Comparison of ENCODE assay signal across 8 cellular contexts in genomic region chr14:82855912-82856381, GRCh38.
A peak's percentile ranks its signal among the peaks of the same experiment; 100 is the strongest.
DNase-seq lines count a peak whose midpoint lies in the region; ATAC-seq and TF ChIP-seq lines count a peak whose summit lies in the region.

No MANE protein-coding gene starts in this region.

- H3K27me3 ChIP-seq in smooth muscle cell (ENCODE audit: low read depth): no peaks in the 10 kb centered on the region

- no peak overlapping the region for H2AFZ ChIP-seq in smooth muscle cell (ENCODE audit: low read depth)

- H4K20me1 ChIP-seq in smooth muscle cell (ENCODE audit: low read depth): no peaks in the 10 kb centered on the region

- no peak overlapping the region for H3K9ac ChIP-seq in smooth muscle cell (ENCODE audit: low read depth)

- ATAC-seq in GM21737 (IDR thresholded peaks at IDR 0.05; ENCODE audit: unreplicated experiment): no peak

- no peaks in the 10 kb centered on the region for H3K36me3 ChIP-seq in smooth muscle cell (ENCODE audit: low read depth)

- no peak overlapping the region for H3K4me2 ChIP-seq in smooth muscle cell

- H3F3A ChIP-seq in smooth muscle cell (ENCODE audit: low read depth): peaks cover 15% of the 10 kb centered on the region

- DNase-seq in NCI-H1092 treated with DMSO at 0.1 percent for 48 hours (lab: John Stamatoyannopoulos, UW) (peak; percentile 23), NCI-H1092 (lab: John Stamatoyannopoulos, UW) (no peak), NCI-H774 (lab: John Stamatoyannopoulos, UW) (peak; percentile 22), epithelial cell of proximal tubule (ENCODE audit: low read depth) (peak; percentile 4), smooth muscle cell (lab: John Stamatoyannopoulos, UW; ENCODE audit: unreplicated experiment) (no peak)
- DNase-seq in NK-92 treated with Interleukin-12 subunit alpha and Interleukin-12 subunit beta, amount 100 ng/mL, for 24 hours (lab: John Stamatoyannopoulos, UW): no peak
- no peak for DNase-seq in activated T-cell treated with anti-CD3 and anti-CD28 coated beads, Interleukin-2, amount 50 U/mL, for 1 hour

- peak; percentile 44 for TF ChIP-seq CTCF in epithelial cell of proximal tubule (conservative IDR thresholded peaks at IDR 0.05; ENCODE audit: low read depth, low read length)
- peak; percentile 58 for TF ChIP-seq CTCF in smooth muscle cell (IDR thresholded peaks at IDR 0.05; ENCODE audit: borderline replicate concordance, insufficient read depth, poor library complexity, severe bottlenecking)

- no peaks in the 10 kb centered on the region for H3K9me3 ChIP-seq in smooth muscle cell (replicated peaks; ENCODE audit: low read depth)

- H3K4me3 ChIP-seq in epithelial cell of proximal tubule (ENCODE audit: low read depth, low read length) (no peak overlapping the region), smooth muscle cell (no peak overlapping the region)

- peaks cover 19% of the 10 kb centered on the region for H3K4me1 ChIP-seq in smooth muscle cell (ENCODE audit: low read depth)

- no peaks in the 10 kb centered on the region for H3K79me2 ChIP-seq in smooth muscle cell (ENCODE audit: low read depth)

- peak overlapping the region; percentile 45 for H3K27ac ChIP-seq in smooth muscle cell (ENCODE audit: low read depth)

- WGBS in smooth muscle cell (ENCODE audit: low lambda C conversion rate): 20% methylated on average over 3 of the region's 3 CpGs

Comparison
In these comparisons a context has a peak if more than half of its experiments do, and no peak if none do; other contexts are left out.
1. DNase-seq: peak in NCI-H1092 treated with DMSO at 0.1 percent for 48 hours (single experiment), NCI-H774 (single experiment) and epithelial cell of proximal tubule (single experiment); none in NCI-H1092 (single experiment), smooth muscle cell (single experiment), NK-92 treated with Interleukin-12 subunit alpha and Interleukin-12 subunit beta, amount 100 ng/mL, for 24 hours (single experiment) and activated T-cell treated with anti-CD3 and anti-CD28 coated beads, Interleukin-2, amount 50 U/mL, for 1 hour (single experiment).